In the genomic region with DNA sequence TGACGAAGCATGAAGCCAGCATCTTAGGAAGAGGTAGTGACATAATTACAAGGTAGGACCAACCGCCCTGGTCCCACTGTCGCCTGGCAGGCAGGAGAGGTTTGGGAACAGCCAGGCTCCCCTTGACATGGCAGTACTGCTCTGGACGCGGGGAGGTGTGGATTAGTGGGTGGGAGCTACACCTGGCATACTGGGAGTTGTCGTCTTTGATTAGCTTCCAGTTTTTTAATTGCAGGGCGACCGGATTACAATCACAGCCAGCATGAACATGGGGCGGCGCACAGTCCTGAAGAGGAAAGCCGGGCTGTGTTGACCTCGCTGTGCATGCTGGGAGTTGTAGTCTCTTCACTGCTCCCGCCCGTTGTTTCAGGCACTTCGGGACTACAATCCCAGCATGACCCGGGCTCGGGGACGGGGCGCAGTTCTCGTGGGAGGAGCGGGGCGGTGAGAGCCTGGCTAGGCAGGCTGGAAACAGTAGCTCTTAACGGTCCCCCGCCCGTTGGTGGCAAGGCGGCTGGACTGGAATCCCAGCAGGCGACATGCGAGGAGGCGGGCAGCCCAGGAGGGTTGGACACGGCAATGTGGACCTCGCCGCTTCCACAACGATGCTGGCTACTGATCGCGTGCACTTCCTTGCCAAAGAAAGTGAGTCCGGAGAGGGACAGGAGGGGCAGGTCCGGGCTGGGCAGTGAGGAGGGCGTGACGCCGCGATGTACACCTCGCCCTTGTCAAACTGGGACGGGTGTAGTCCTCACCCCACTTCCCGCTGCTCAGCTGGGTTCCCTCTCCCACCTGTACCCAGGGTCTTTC, we compare ENCODE assay signal across 8 cellular contexts.
A peak's percentile ranks its signal among the peaks of the same experiment; 100 is the strongest.
DNase-seq lines count a peak whose midpoint lies in the region; ATAC-seq and TF ChIP-seq lines count a peak whose summit lies in the region.

No MANE protein-coding gene starts in this region.

- no peak overlapping the region for H4K8ac ChIP-seq in trophoblast cell (ENCODE audit: low read depth, low read length)

- no peak overlapping the region for H3K14ac ChIP-seq in trophoblast cell (ENCODE audit: low read length)

- WGBS in trophoblast cell (ENCODE audit: extremely low coverage, insufficient coverage, insufficient read length) = no CpG with 5 or more reads among the region's 44 CpGs
- WGBS in thyroid gland, 2 donors = 6 to 15% methylated on average over 23 to 30 of the region's 44 CpGs

- no peak overlapping the region for H3K23ac ChIP-seq in trophoblast cell (ENCODE audit: low read length)

- no peak overlapping the region for H2AFZ ChIP-seq in trophoblast cell (ENCODE audit: insufficient read depth, low read length, poor library complexity)

- H2AK5ac ChIP-seq in trophoblast cell (ENCODE audit: low read length) = no peak overlapping the region

- intact Hi-C loops in thyroid gland (cut with DNase I) = no loop called here

- TF ChIP-seq CTCF in AG10803 (conservative IDR thresholded peaks at IDR 0.05; ENCODE audit: low read length) (no peak), thyroid gland (IDR thresholded peaks at IDR 0.05) (peak in 1 of 6 experiments; percentile 7)

- H3K36me3 ChIP-seq in trophoblast cell (ENCODE audit: control insufficient read depth in 1 of 2, insufficient read depth in 2 of 2, low read length in 2 of 2) (no peaks in the 10 kb centered on the region), thyroid gland (no peaks in the 10 kb centered on the region)

- peak in 1 of 2 donors; percentile 63 for TF ChIP-seq POLR2A in thyroid gland (IDR thresholded peaks at IDR 0.05)

- H3K4me1 ChIP-seq in trophoblast cell (ENCODE audit: control insufficient read depth in 1 of 2, insufficient read depth in 2 of 2, low read length in 2 of 2) = no peaks in the 10 kb centered on the region
- no peaks in the 10 kb centered on the region for H3K4me1 ChIP-seq in thyroid gland

- H3K27me3 ChIP-seq in trophoblast cell (ENCODE audit: insufficient read depth, low read length) (no peaks in the 10 kb centered on the region), thyroid gland (no peaks in the 10 kb centered on the region)

- H4K91ac ChIP-seq in trophoblast cell (ENCODE audit: low read depth, low read length) = no peak overlapping the region

- no peak overlapping the region for H3K18ac ChIP-seq in trophoblast cell (ENCODE audit: low read length)

- no peaks in the 10 kb centered on the region for H3K79me1 ChIP-seq in trophoblast cell (ENCODE audit: low read length)

- no peaks in the 10 kb centered on the region for H3K79me2 ChIP-seq in trophoblast cell (ENCODE audit: control insufficient read depth, insufficient read depth, low read length, poor library complexity)

- peaks cover 30% of the 10 kb centered on the region for H3K9me3 ChIP-seq in trophoblast cell (ENCODE audit: insufficient read depth, low read depth, low read length)
- H3K9me3 ChIP-seq in thyroid gland = no peaks in the 10 kb centered on the region

- H3K9ac ChIP-seq in trophoblast cell (ENCODE audit: low read length) = no peak overlapping the region

- no peak overlapping the region for H3K4ac ChIP-seq in trophoblast cell (ENCODE audit: low read depth, low read length)

- H2BK120ac ChIP-seq in trophoblast cell (ENCODE audit: insufficient read depth, low read length, poor library complexity) = no peak overlapping the region

- H2BK5ac ChIP-seq in trophoblast cell (ENCODE audit: low read depth, low read length, poor library complexity) = no peak overlapping the region

- H3K27ac ChIP-seq in epithelial cell of prostate (no peak overlapping the region), trophoblast cell (ENCODE audit: low read depth, low read length) (no peak overlapping the region), thyroid gland (no peak overlapping the region)

- H2BK12ac ChIP-seq in trophoblast cell (ENCODE audit: low read length) = no peak overlapping the region

- ATAC-seq in GM18517 (IDR thresholded peaks at IDR 0.05; ENCODE audit: unreplicated experiment) (no peak), HG02798 (IDR thresholded peaks at IDR 0.05; ENCODE audit: poor library complexity, unreplicated experiment) (no peak)

- H3K4me2 ChIP-seq in trophoblast cell (ENCODE audit: low read length) = no peak overlapping the region

- H4K12ac ChIP-seq in trophoblast cell (ENCODE audit: low read depth, low read length) = no peak overlapping the region

- peak; percentile 3 for DNase-seq in AG10803 (ENCODE audit: low read depth)
- peak; percentile 17 for DNase-seq in NCI-H1694 treated with DMSO at 0.1 percent for 48 hours (lab: John Stamatoyannopoulos, UW)
- DNase-seq in activated CD8-positive, alpha-beta memory T cell treated with anti-CD3 and anti-CD28 coated beads for 24 hours = peak; percentile 91
- DNase-seq in epithelial cell of prostate (ENCODE audit: low read depth, low spot score) = peak; percentile 33
- peak; percentile 90 to 95 for DNase-seq in trophoblast cell
- DNase-seq in thyroid gland = peak; percentile 94 to 97

- H3K4me3 ChIP-seq in AG10803 (ENCODE audit: low read length) (no peak overlapping the region), trophoblast cell (ENCODE audit: low read depth, low read length) (no peak overlapping the region), thyroid gland (replicated peaks in 1 of 3) (peak overlapping the region; percentile 4 to 34 (median 17))

Comparison
In these comparisons a context has a peak if more than half of its experiments do, and no peak if none do; other contexts are left out.
1. DNase-seq: peak in every context shown above with its lines; median percentile 96 in thyroid gland; 92 in trophoblast cell; 91 in activated CD8-positive, alpha-beta memory T cell treated with anti-CD3 and anti-CD28 coated beads for 24 hours; 33 in epithelial cell of prostate; 17 in NCI-H1694 treated with DMSO at 0.1 percent for 48 hours; 3 in AG10803.
2. H3K4me3 ChIP-seq: peak in thyroid gland (3 of 3); none in AG10803 (single experiment) and trophoblast cell (single experiment).